ENCODE assay signal across 9 cellular contexts in genomic region chr16:56675685-56676210, GRCh38. TPM values are rescaled to one million over a fixed set of nuclear protein-coding genes. Genes with fewer than 3 reads are reported as not detected.
DNase-seq lines count a peak whose midpoint lies in the region; ATAC-seq, FAIRE-seq and TF ChIP-seq lines count a peak whose summit lies in the region.
"Had no signal": no experiment of that assay in that cellular context is flagged by ENCODE, and none has a peak within 500 bp of the region (broad histone marks: within the 10 kb centered on the region; RNA-seq: fewer than 3 reads in every experiment).

No MANE protein-coding gene starts in this region.

- no peak overlapping the region for H3K9ac ChIP-seq in rectal smooth muscle tissue (ENCODE audit: low read length)

- DNase-seq in CD4-positive, alpha-beta T cell: peak in 8 of 10 experiments; percentile 22 to 59 (median 34)
- DNase-seq in activated CD4-positive, alpha-beta T cell treated with anti-CD3 and anti-CD28 coated beads, Interleukin-2, amount 10 ng/mL, durations not matched to agents 7 days and 5 days: peak; percentile 60
- DNase-seq in effector memory CD4-positive, alpha-beta T cell: no peak
- DNase-seq in frontal cortex (ENCODE audit: low spot score in 2 of 2) (no peak), psoas muscle (no peak)
- DNase-seq: NCI-H2029 had no signal

- peak overlapping the region; percentile 30 for H3K27ac Mint-ChIP-seq in CD4-positive, alpha-beta T cell
- H3K27ac Mint-ChIP-seq in activated CD4-positive, alpha-beta T cell treated with anti-CD3 and anti-CD28 coated beads, Interleukin-2, amount 10 ng/mL, durations not matched to agents 7 days and 5 days: peak overlapping the region; percentile 70

- intact Hi-C loops in CD4-positive, alpha-beta T cell (cut with DNase I, micrococcal nuclease): no loop called here
- intact Hi-C loops in psoas muscle (cut with DNase I): no loop called here

- CTCF ChIA-PET in CD4-positive, alpha-beta T cell (lab: Charles Lee): interaction anchor here (1.2 kb wide), 1 partner anchor 26 kb away, joined by 3 read pairs; no protein-coding TSS in a partner anchor
- CTCF ChIA-PET in activated CD4-positive, alpha-beta T cell treated with anti-CD3 and anti-CD28 coated beads, Interleukin-2, amount 10 ng/mL, durations not matched to agents 7 days and 5 days (lab: Charles Lee): interaction anchor here (0.6 to 2.6 kb wide), 8 partner anchors 9 to 249 kb away, joined by 3 to 13 read pairs (median 4); no protein-coding TSS in a partner anchor

- H3K4me1 Mint-ChIP-seq in CD4-positive, alpha-beta T cell (ENCODE audit: low read depth): peaks cover 23% of the 10 kb centered on the region
- peaks cover 25% of the 10 kb centered on the region for H3K4me1 Mint-ChIP-seq in activated CD4-positive, alpha-beta T cell treated with anti-CD3 and anti-CD28 coated beads, Interleukin-2, amount 10 ng/mL, durations not matched to agents 7 days and 5 days

- H3K4me3 Mint-ChIP-seq in CD4-positive, alpha-beta T cell: peak overlapping the region; percentile 84
- peak overlapping the region; percentile 56 for H3K4me3 Mint-ChIP-seq in activated CD4-positive, alpha-beta T cell treated with anti-CD3 and anti-CD28 coated beads, Interleukin-2, amount 10 ng/mL, durations not matched to agents 7 days and 5 days

- H3K4me1 ChIP-seq in effector memory CD4-positive, alpha-beta T cell (ENCODE audit: control insufficient read depth, insufficient read depth, low read length, poor library complexity, severe bottlenecking): peaks cover 6% of the 10 kb centered on the region
- no peaks in the 10 kb centered on the region for H3K4me1 ChIP-seq in rectal smooth muscle tissue (ENCODE audit: control insufficient read depth, insufficient read depth, low read length)
- H3K4me1 ChIP-seq in psoas muscle: peaks cover 13% of the 10 kb centered on the region

- H3K9me3 ChIP-seq in CD4-positive, alpha-beta T cell (ENCODE audit: control insufficient read depth, low read length): no peaks in the 10 kb centered on the region
- H3K9me3 ChIP-seq in effector memory CD4-positive, alpha-beta T cell (ENCODE audit: control insufficient read depth, low read length): no peaks in the 10 kb centered on the region
- no peaks in the 10 kb centered on the region for H3K9me3 ChIP-seq in psoas muscle

- H3K9me3 Mint-ChIP-seq in CD4-positive, alpha-beta T cell: no peaks in the 10 kb centered on the region
- H3K9me3 Mint-ChIP-seq in activated CD4-positive, alpha-beta T cell treated with anti-CD3 and anti-CD28 coated beads, Interleukin-2, amount 10 ng/mL, durations not matched to agents 7 days and 5 days: no peaks in the 10 kb centered on the region

- ATAC-seq in CD4-positive, alpha-beta T cell (ENCODE audit: poor library complexity): peak; percentile 89
- ATAC-seq in GM21360 (IDR thresholded peaks at IDR 0.05; ENCODE audit: unreplicated experiment): no peak
- ATAC-seq in HG02870 (IDR thresholded peaks at IDR 0.05; ENCODE audit: unreplicated experiment): no peak
- no peak for ATAC-seq in psoas muscle

- peaks cover 12% of the 10 kb centered on the region for H3K27me3 ChIP-seq in CD4-positive, alpha-beta T cell (ENCODE audit: control insufficient read depth, insufficient read depth, low read length)
- H3K27me3 ChIP-seq in effector memory CD4-positive, alpha-beta T cell (replicated peaks; ENCODE audit: control insufficient read depth, insufficient read depth, low read length, poor library complexity, severe bottlenecking): no peaks in the 10 kb centered on the region
- peaks cover 7% of the 10 kb centered on the region for H3K27me3 ChIP-seq in rectal smooth muscle tissue (ENCODE audit: control insufficient read depth, insufficient read depth, low read length)
- peaks cover 0 to 8% (median 0%) of the 10 kb centered on the region in 3 donors for H3K27me3 ChIP-seq in psoas muscle (ENCODE audit: insufficient read depth in 3 of 3, low read length in 2 of 3)

- POLR2A ChIA-PET in CD4-positive, alpha-beta T cell (lab: Charles Lee): interaction anchor here (1.0 to 1.8 kb wide), 2 partner anchors 26 to 67 kb away, joined by 5 to 10 read pairs; partner anchors contain the start of gene MT2A
- POLR2A ChIA-PET in activated CD4-positive, alpha-beta T cell treated with anti-CD3 and anti-CD28 coated beads, Interleukin-2, amount 10 ng/mL, durations not matched to agents 7 days and 5 days (lab: Charles Lee): interaction anchor here (1.1 kb wide), 1 partner anchor 50 kb away, joined by 5 read pairs; the partner anchor contains the start of gene MT1E

- FAIRE-seq in frontal cortex (lab: Jason Lieb, UNC): no peak

- H3K27me3 Mint-ChIP-seq in CD4-positive, alpha-beta T cell: peaks cover 46% of the 10 kb centered on the region
- peaks cover 43% of the 10 kb centered on the region for H3K27me3 Mint-ChIP-seq in activated CD4-positive, alpha-beta T cell treated with anti-CD3 and anti-CD28 coated beads, Interleukin-2, amount 10 ng/mL, durations not matched to agents 7 days and 5 days

- 22 to 32% (median 25%) methylated on average over 24 to 32 of the region's 32 CpGs for WGBS in psoas muscle, 3 donors

- H3K4me3 ChIP-seq in effector memory CD4-positive, alpha-beta T cell (ENCODE audit: insufficient read depth, low read depth, low read length, poor library complexity, severe bottlenecking): peak overlapping the region; percentile 45
- H3K4me3 ChIP-seq in rectal smooth muscle tissue (ENCODE audit: low read length): peak overlapping the region; percentile 33
- H3K4me3 ChIP-seq in psoas muscle: no peak overlapping the region

- H3K36me3 ChIP-seq in effector memory CD4-positive, alpha-beta T cell (ENCODE audit: control insufficient read depth, insufficient read depth, low read length): no peaks in the 10 kb centered on the region
- H3K36me3 ChIP-seq in rectal smooth muscle tissue (ENCODE audit: control insufficient read depth, insufficient read depth, low read length): no peaks in the 10 kb centered on the region
- no peaks in the 10 kb centered on the region for H3K36me3 ChIP-seq in psoas muscle (ENCODE audit: insufficient read depth in 1 of 2, low read depth in 1 of 2)

- no peak overlapping the region for H3K27ac ChIP-seq in CD4-positive, alpha-beta T cell (ENCODE audit: low read depth, low read length)
- no peak overlapping the region for H3K27ac ChIP-seq in effector memory CD4-positive, alpha-beta T cell (ENCODE audit: insufficient read depth, low read length, poor library complexity, severe bottlenecking)
- H3K27ac ChIP-seq in rectal smooth muscle tissue (ENCODE audit: low read depth, low read length) (no peak overlapping the region), psoas muscle (no peak overlapping the region)

- no peaks in the 10 kb centered on the region for H3K36me3 Mint-ChIP-seq in CD4-positive, alpha-beta T cell (ENCODE audit: low read depth)
- H3K36me3 Mint-ChIP-seq in activated CD4-positive, alpha-beta T cell treated with anti-CD3 and anti-CD28 coated beads, Interleukin-2, amount 10 ng/mL, durations not matched to agents 7 days and 5 days (ENCODE audit: low read depth): no peaks in the 10 kb centered on the region

- no peak for TF ChIP-seq CTCF in CD4-positive, alpha-beta T cell (IDR thresholded peaks at IDR 0.05)
- no peak for TF ChIP-seq CTCF in psoas muscle (IDR thresholded peaks at IDR 0.05)

RNA-seq across cellular contexts. Expression of gene MT1H, which starts 6.1 kb away (rescaled TPM):
- not detected for total RNA-seq in CD4-positive, alpha-beta T cell
- under 1 TPM; 0.62 TPM for total RNA-seq in activated CD4-positive, alpha-beta T cell treated with anti-CD3 and anti-CD28 coated beads, Interleukin-2, amount 10 ng/mL, durations not matched to agents 7 days and 5 days
- total RNA-seq in frontal cortex (not detected), psoas muscle (not detected)
- not detected for polyA plus RNA-seq in psoas muscle

RNA-seq across cellular contexts. Expression of gene MT1X, which starts 6.5 kb away (rescaled TPM):
- 10 to 100 TPM; 10.9 to 14.1 TPM for total RNA-seq in CD4-positive, alpha-beta T cell
- 10 to 100 TPM; 57.6 to 59.1 TPM for total RNA-seq in activated CD4-positive, alpha-beta T cell treated with anti-CD3 and anti-CD28 coated beads, Interleukin-2, amount 10 ng/mL, durations not matched to agents 7 days and 5 days
- total RNA-seq in frontal cortex (7.7 TPM), psoas muscle (1,000 to 10,000 TPM in 3 of 4 donors, 100 to 1,000 TPM in 1; 481 to 5,859 (median 2,812) TPM)
- polyA plus RNA-seq in psoas muscle: over 10,000 TPM in 1 of 3 donors, 1,000 to 10,000 TPM in 2; 4,054 to 16,364 (median 8,652) TPM

RNA-seq across cellular contexts. Expression of gene MT1G, which starts 7.9 kb away (rescaled TPM):
- not detected for total RNA-seq in CD4-positive, alpha-beta T cell
- total RNA-seq in activated CD4-positive, alpha-beta T cell treated with anti-CD3 and anti-CD28 coated beads, Interleukin-2, amount 10 ng/mL, durations not matched to agents 7 days and 5 days: 10 to 100 TPM in 1 of 2 experiments, 1 to 10 TPM in 1; 8.0 to 10.2 TPM
- total RNA-seq in frontal cortex (not detected), psoas muscle (1 to 10 TPM; 1.0 to 7.8 (median 4.3) TPM)
- 10 to 100 TPM in 2 of 3 donors, 1 to 10 TPM in 1; 3.7 to 24.1 (median 13.1) TPM for polyA plus RNA-seq in psoas muscle

RNA-seq across cellular contexts. Expression of gene MT1F, which starts 18.0 kb away (rescaled TPM):
- 1 to 10 TPM; 2.3 to 2.7 TPM for total RNA-seq in CD4-positive, alpha-beta T cell
- total RNA-seq in activated CD4-positive, alpha-beta T cell treated with anti-CD3 and anti-CD28 coated beads, Interleukin-2, amount 10 ng/mL, durations not matched to agents 7 days and 5 days: 10 to 100 TPM; 19.6 to 24.3 TPM
- total RNA-seq in frontal cortex (1.2 TPM), psoas muscle (1 to 10 TPM in 2 of 4 donors, under 1 TPM in 1, not detected in 1; 0.73 to 1.3 (median 1.2) TPM)
- polyA plus RNA-seq in psoas muscle: 1 to 10 TPM; 1.1 to 3.2 (median 1.5) TPM

RNA-seq across cellular contexts. Expression of gene MT1B, which starts 24.1 kb away (rescaled TPM):
- total RNA-seq in CD4-positive, alpha-beta T cell: not detected
- not detected for total RNA-seq in activated CD4-positive, alpha-beta T cell treated with anti-CD3 and anti-CD28 coated beads, Interleukin-2, amount 10 ng/mL, durations not matched to agents 7 days and 5 days
- total RNA-seq in frontal cortex (not detected), psoas muscle (not detected)
- not detected for polyA plus RNA-seq in psoas muscle

Comparison
In these comparisons a context has a peak if more than half of its experiments do, and no peak if none do; other contexts are left out.
1. DNase-seq: peak in CD4-positive, alpha-beta T cell (8 of 10) and activated CD4-positive, alpha-beta T cell treated with anti-CD3 and anti-CD28 coated beads, Interleukin-2, amount 10 ng/mL, durations not matched to agents 7 days and 5 days (single experiment); none in effector memory CD4-positive, alpha-beta T cell (0 of 3), frontal cortex (0 of 2) and psoas muscle (0 of 2).
2. RNA of gene MT1X, which starts 6.5 kb away (total RNA-seq): 481 to 5,859 TPM in psoas muscle; 57.6 to 59.1 TPM in activated CD4-positive, alpha-beta T cell treated with anti-CD3 and anti-CD28 coated beads, Interleukin-2, amount 10 ng/mL, durations not matched to agents 7 days and 5 days, 10.9 to 14.1 TPM in CD4-positive, alpha-beta T cell and 7.7 TPM in frontal cortex (single experiment); every median in the first group is over 4 times any median in the second.